In genomic region chr2:222651721-222652420, GRCh38 we compare ENCODE assay signal across 25 cellular contexts. TPM values are rescaled to one million over a fixed set of nuclear protein-coding genes. Genes with fewer than 3 reads are reported as not detected.
DNase-seq lines count a peak whose midpoint lies in the region; ATAC-seq, FAIRE-seq and TF ChIP-seq lines count a peak whose summit lies in the region.
"Had no signal": no experiment of that assay in that cellular context is flagged by ENCODE, and none has a peak within 500 bp of the region (broad histone marks: within the 10 kb centered on the region; RNA-seq: fewer than 3 reads in every experiment).

No MANE protein-coding gene starts in this region.

- in situ Hi-C loops in K562 (cut with MboI) = no loop called here

- peaks cover 58% of the 10 kb centered on the region for H3K4me1 Mint-ChIP-seq in CD8-positive, alpha-beta T cell (ENCODE audit: low read depth)
- H3K4me1 Mint-ChIP-seq in stimulated activated memory B cell treated with anti-CD40 and anti-IgM and Interleukin-4, amounts not matched to agents 10 μg/mL and 1 μg/mL and 100 μg/mL, for 72 hours = peaks cover 54% of the 10 kb centered on the region

- peak overlapping the region in 1 of 2 experiments; percentile 33; a peak in 1 of 4 replicates for H3K9ac ChIP-seq in K562 (ENCODE audit: insufficient read depth in 1 of 2, low read depth in 2 of 2, low read length in 2 of 2)
- H3K9ac ChIP-seq: BLaER1 treated with 17β-estradiol and CSF1 and Interleukin-3, amounts not matched to agents 10 nM and 100 nM had no signal

- H3K27me3 Mint-ChIP-seq in CD8-positive, alpha-beta T cell (ENCODE audit: low read depth) = no peaks in the 10 kb centered on the region
- no peaks in the 10 kb centered on the region for H3K27me3 Mint-ChIP-seq in stimulated activated memory B cell treated with anti-CD40 and anti-IgM and Interleukin-4, amounts not matched to agents 10 μg/mL and 1 μg/mL and 100 μg/mL, for 72 hours
- H3K27me3 Mint-ChIP-seq: naive thymus-derived CD4-positive, alpha-beta T cell had no signal

- intact Hi-C loops in CD8-positive, alpha-beta T cell (cut with DNase I, micrococcal nuclease) = no loop called here
- intact Hi-C loops in K562 (cut with micrococcal nuclease) = no loop called here

- no peaks in the 10 kb centered on the region for H3K9me1 ChIP-seq in K562 (ENCODE audit: control insufficient read depth, insufficient read depth, low read length)

- no peaks in the 10 kb centered on the region for H3K9me3 ChIP-seq in CD8-positive, alpha-beta T cell (ENCODE audit: low read length)
- H3K9me3 ChIP-seq in K562 (replicated peaks; ENCODE audit: control insufficient read depth, insufficient read depth, low read depth, low read length) = no peaks in the 10 kb centered on the region
- no peaks in the 10 kb centered on the region for H3K9me3 ChIP-seq in neutrophil
- H3K9me3 ChIP-seq: BLaER1 treated with 17β-estradiol and CSF1 and Interleukin-3, amounts not matched to agents 10 nM and 100 nM; prostate gland; SJSA1 had no signal

- H3K4me1 ChIP-seq in CD8-positive, alpha-beta T cell (ENCODE audit: insufficient read depth, low read length) = peaks cover 25% of the 10 kb centered on the region
- peaks cover 3 to 5% of the 10 kb centered on the region in 2 experiments; a peak in 3 of 5 replicates for H3K4me1 ChIP-seq in K562 (replicated peaks in 1 of 2; ENCODE audit: control insufficient read depth in 2 of 2, insufficient read depth in 2 of 2, low read length in 2 of 2)
- peaks cover 65 to 72% of the 10 kb centered on the region in 2 experiments for H3K4me1 ChIP-seq in neutrophil (ENCODE audit: control insufficient read depth in 1 of 2, insufficient read depth in 1 of 2, low read depth in 1 of 2, low read length in 1 of 2)
- H3K4me1 ChIP-seq: prostate gland had no signal

- ATAC-seq in CD8-positive, alpha-beta T cell = no peak
- ATAC-seq in K562 = no peak
- no peak for ATAC-seq in stimulated activated memory B cell treated with anti-CD40 and anti-IgM and Interleukin-4, amounts not matched to agents 10 μg/mL and 1 μg/mL and 100 μg/mL, for 72 hours
- no peak for ATAC-seq in HG02610 (IDR thresholded peaks at IDR 0.05; ENCODE audit: unreplicated experiment)
- ATAC-seq: naive thymus-derived CD4-positive, alpha-beta T cell had no signal

- no peaks in the 10 kb centered on the region for H3K9me3 Mint-ChIP-seq in CD8-positive, alpha-beta T cell
- no peaks in the 10 kb centered on the region for H3K9me3 Mint-ChIP-seq in stimulated activated memory B cell treated with anti-CD40 and anti-IgM and Interleukin-4, amounts not matched to agents 10 μg/mL and 1 μg/mL and 100 μg/mL, for 72 hours
- H3K9me3 Mint-ChIP-seq: naive thymus-derived CD4-positive, alpha-beta T cell had no signal

- WGBS in K562 (ENCODE audit: insufficient coverage, low coverage, missing lambda C conversion rate) = 79% methylated on average over 4 of the region's 4 CpGs

- CTCF ChIA-PET in CD8-positive, alpha-beta T cell (lab: Charles Lee) = no interaction called here
- CTCF ChIA-PET in K562 (lab: Yijun Ruan, JAX; ENCODE audit: low intra/inter-chr PET ratio) = no interaction called here

- no peak overlapping the region for H3K27ac ChIP-seq in CD8-positive, alpha-beta T cell (ENCODE audit: low read depth, low read length)
- H3K27ac ChIP-seq in K562 (ENCODE audit: extremely low read depth, low read depth, low read length) = no peak overlapping the region
- peak overlapping the region; percentile 61 for H3K27ac ChIP-seq in neutrophil
- H3K27ac ChIP-seq: BLaER1 treated with 17β-estradiol and CSF1 and Interleukin-3, amounts not matched to agents 10 nM and 100 nM; prostate gland; SJSA1 had no signal

- DNase-seq in CD8-positive, alpha-beta T cell = no peak
- DNase-seq in HS-5 (ENCODE audit: low read depth) (peak; percentile 41), K562 (ENCODE audit: extremely low read depth in 1 of 4, low spot score in 3 of 4) (no peak), H4 (ENCODE audit: low spot score) (no peak)
- DNase-seq: aorta; cerebellar nuclear complex; DMS153; effector memory CD4-positive, alpha-beta T cell; hippocampal formation; kidney; mammary epithelial cell; naive thymus-derived CD4-positive, alpha-beta T cell; NCI-H1048; NCI-H2081; NCI-H524; stimulated activated CD8-positive, alpha-beta memory T cell treated with anti-CD3 and anti-CD28 coated beads, Interleukin-4, amount 100 ng/mL, for 48 hours; T-helper 9 cell had no signal

- no peak for TF ChIP-seq CTCF in CD8-positive, alpha-beta T cell (IDR thresholded peaks at IDR 0.05)
- TF ChIP-seq CTCF in K562 (IDR thresholded peaks at IDR 0.05 in 2 of 3, conservative IDR thresholded peaks at IDR 0.05 in 1 of 3; ENCODE audit: insufficient read depth in 2 of 3, low read depth in 1 of 3, low read length in 3 of 3) (no peak), neutrophil (IDR thresholded peaks at IDR 0.05) (no peak)

- peak overlapping the region; percentile 32 for H3K27ac Mint-ChIP-seq in CD8-positive, alpha-beta T cell
- no peak overlapping the region for H3K27ac Mint-ChIP-seq in stimulated activated memory B cell treated with anti-CD40 and anti-IgM and Interleukin-4, amounts not matched to agents 10 μg/mL and 1 μg/mL and 100 μg/mL, for 72 hours

- no TSS peak for BruUV-seq in K562 (replicated peaks; lab: Mats Ljungman, UMichigan)

- H3K79me2 ChIP-seq in K562 (ENCODE audit: control insufficient read depth, insufficient read depth, low read length) = peaks cover 82% of the 10 kb centered on the region

- H3K36me3 ChIP-seq in CD8-positive, alpha-beta T cell (ENCODE audit: insufficient read depth, low read length) = peaks cover 8% of the 10 kb centered on the region
- H3K36me3 ChIP-seq in K562 (ENCODE audit: control insufficient read depth, insufficient read depth, low read length) = peaks cover 59% of the 10 kb centered on the region
- no peaks in the 10 kb centered on the region for H3K36me3 ChIP-seq in neutrophil

- no peaks in the 10 kb centered on the region for H3K27me3 ChIP-seq in CD8-positive, alpha-beta T cell (ENCODE audit: insufficient read depth, low read length)
- H3K27me3 ChIP-seq in K562 (ENCODE audit: control insufficient read depth in 2 of 2, insufficient read depth in 2 of 2, low read length in 2 of 2) (no peaks in the 10 kb centered on the region), neutrophil (no peaks in the 10 kb centered on the region)
- H3K27me3 ChIP-seq: BLaER1 treated with 17β-estradiol and CSF1 and Interleukin-3, amounts not matched to agents 10 nM and 100 nM; SJSA1 had no signal

- peaks cover 37% of the 10 kb centered on the region for H3K36me3 Mint-ChIP-seq in CD8-positive, alpha-beta T cell
- H3K36me3 Mint-ChIP-seq in stimulated activated memory B cell treated with anti-CD40 and anti-IgM and Interleukin-4, amounts not matched to agents 10 μg/mL and 1 μg/mL and 100 μg/mL, for 72 hours = peaks cover 22% of the 10 kb centered on the region

- TF ChIP-seq POLR2A in K562 (conservative IDR thresholded peaks at IDR 0.05) = no peak

- H3K4me3 ChIP-seq in CD8-positive, alpha-beta T cell (ENCODE audit: low read depth, low read length) = no peak overlapping the region
- H3K4me3 ChIP-seq in K562 = no peak overlapping the region
- H3K4me3 ChIP-seq in neutrophil (ENCODE audit: low read depth in 1 of 2, low read length in 1 of 2) = no peak overlapping the region
- H3K4me3 ChIP-seq: BLaER1 treated with 17β-estradiol and CSF1 and Interleukin-3, amounts not matched to agents 10 nM and 100 nM; prostate gland; SJSA1; skin epidermis had no signal

- H3K4me3 Mint-ChIP-seq in CD8-positive, alpha-beta T cell = no peak overlapping the region
- no peak overlapping the region for H3K4me3 Mint-ChIP-seq in stimulated activated memory B cell treated with anti-CD40 and anti-IgM and Interleukin-4, amounts not matched to agents 10 μg/mL and 1 μg/mL and 100 μg/mL, for 72 hours

- no peaks in the 10 kb centered on the region for H4K20me1 ChIP-seq in K562 (replicated peaks; ENCODE audit: control insufficient read depth, insufficient read depth, low read length)

- POLR2A ChIA-PET in CD8-positive, alpha-beta T cell (lab: Charles Lee) = interaction anchor here (1.2 kb wide), 1 partner anchor 9 kb away, joined by 3 read pairs; no protein-coding TSS in a partner anchor
- POLR2A ChIA-PET in K562 (lab: Yijun Ruan, JAX) = no interaction called here

- peak; percentile 29 for FAIRE-seq in K562 (lab: Jason Lieb, UNC)
- FAIRE-seq: kidney had no signal

- no peak overlapping the region for H2AFZ ChIP-seq in K562 (ENCODE audit: low read depth, low read length)

- TF ChIP-seq EP300 in K562 (IDR thresholded peaks at IDR 0.05; ENCODE audit: low read length) = no peak

- no peak for TF ChIP-seq RAD21 in K562 (CRISPR knock-in tag; conservative IDR thresholded peaks at IDR 0.05 in 1 of 2, IDR thresholded peaks at IDR 0.05 in 1 of 2)

- H3K4me2 ChIP-seq in K562 (ENCODE audit: insufficient read depth, low read length) = no peak overlapping the region

RNA-seq across cellular contexts. Expression of gene FARSB, which starts 4.0 kb away (rescaled TPM):
- total RNA-seq in CD8-positive, alpha-beta T cell = 1 to 10 TPM; 7.2 to 8.5 TPM
- total RNA-seq in K562 (2011; cell fraction: chromatin; rRNA removed; ENCODE audit: low replicate concordance) = 16.9 and 39.3 TPM in 2 replicates
- total RNA-seq in K562 (2011; cell fraction: nucleolus; rRNA removed) = 8.2 and 12.2 TPM in 2 replicates
- total RNA-seq in K562 (2011; cell fraction: nucleoplasm; rRNA removed) = 16.1 and 23.5 TPM in 2 replicates
- total RNA-seq in K562 (2014; rRNA removed) = 26.6 and 28.3 TPM in 2 replicates
- 55.7 and 60.7 TPM in 2 replicates for total RNA-seq in K562 (2014; rRNA removed; fragmentation: Illumina TruSeq; extraction: Trizol)
- total RNA-seq in K562 (2015; rRNA removed; fragmentation: Illumina TruSeq; extraction: Trizol) = 50.9 and 54.2 TPM in 2 replicates
- 50.5 and 52.0 TPM in 2 replicates for total RNA-seq in K562 (2021)
- polyA plus RNA-seq in K562 (2011; rRNA removed) = 61.6 and 90.1 TPM in 2 replicates
- polyA plus RNA-seq in K562 (2011; cell fraction: cytosol; rRNA removed) = 30.8 and 38.2 TPM in 2 replicates
- 20.0 and 26.4 TPM in 2 replicates for polyA plus RNA-seq in K562 (2011; cell fraction: nucleus; rRNA removed)
- polyA plus RNA-seq in K562 (2012) = 33.7 and 59.6 TPM in 2 replicates
- 86.3 and 101 TPM in 2 replicates for polyA plus RNA-seq in K562 (2014; fragmentation: Illumina TruSeq; extraction: Trizol)
- polyA plus RNA-seq in K562 (2014; fragmentation: Nextera tagmentation; extraction: Ambion mirVana) = 100 to 1,000 TPM; 152 to 171 TPM
- polyA plus RNA-seq in K562 (2014; rRNA removed) = 54.0 and 64.9 TPM in 2 replicates
- 70.2 and 74.0 TPM in 2 replicates for polyA minus RNA-seq in K562 (2011; rRNA and poly(A)+ RNA removed)
- polyA minus RNA-seq in K562 (2011; cell fraction: cytosol; rRNA and poly(A)+ RNA removed) = 19.7 and 32.9 TPM in 2 replicates
- 13.3 and 19.4 TPM in 2 replicates for polyA minus RNA-seq in K562 (2011; cell fraction: nucleus; rRNA and poly(A)+ RNA removed)
- 33.2 and 46.4 TPM in 2 replicates for total RNA-seq in H4 (2014; rRNA removed; shearing (Covaris generic))

RNA-seq across cellular contexts. Expression of gene MOGAT1, which starts 19.6 kb away (rescaled TPM):
- total RNA-seq in CD8-positive, alpha-beta T cell = not detected
- total RNA-seq in K562 (2011; cell fraction: chromatin; rRNA removed; ENCODE audit: low replicate concordance) = not detected in 2 replicates
- not detected in 2 replicates for total RNA-seq in K562 (2011; cell fraction: nucleolus; rRNA removed)
- not detected in 2 replicates for total RNA-seq in K562 (2011; cell fraction: nucleoplasm; rRNA removed)
- total RNA-seq in K562 (2014; rRNA removed) = not detected in 2 replicates
- total RNA-seq in K562 (2014; rRNA removed; fragmentation: Illumina TruSeq; extraction: Trizol) = not detected in 2 replicates
- not detected in 2 replicates for total RNA-seq in K562 (2015; rRNA removed; fragmentation: Illumina TruSeq; extraction: Trizol)
- not detected in 2 replicates for total RNA-seq in K562 (2021)
- polyA plus RNA-seq in K562 (2011; rRNA removed) = not detected in 2 replicates
- not detected in 2 replicates for polyA plus RNA-seq in K562 (2011; cell fraction: cytosol; rRNA removed)
- not detected in 2 replicates for polyA plus RNA-seq in K562 (2011; cell fraction: nucleus; rRNA removed)
- polyA plus RNA-seq in K562 (2012) = not detected in 2 replicates
- not detected in 2 replicates for polyA plus RNA-seq in K562 (2014; fragmentation: Illumina TruSeq; extraction: Trizol)
- polyA plus RNA-seq in K562 (2014; fragmentation: Nextera tagmentation; extraction: Ambion mirVana) = not detected
- polyA plus RNA-seq in K562 (2014; rRNA removed) = not detected in 2 replicates
- polyA minus RNA-seq in K562 (2011; rRNA and poly(A)+ RNA removed) = not detected in 2 replicates
- polyA minus RNA-seq in K562 (2011; cell fraction: cytosol; rRNA and poly(A)+ RNA removed) = not detected in 2 replicates
- not detected in 2 replicates for polyA minus RNA-seq in K562 (2011; cell fraction: nucleus; rRNA and poly(A)+ RNA removed)
- not detected in 2 replicates for total RNA-seq in H4 (2014; rRNA removed; shearing (Covaris generic))
- total RNA-seq: aorta; fibroblast of lung; kidney; mammary epithelial cell; naive thymus-derived CD4-positive, alpha-beta T cell; prostate gland; SJSA1 had no signal
- polyA plus RNA-seq: aorta; fibroblast of lung; mammary epithelial cell; naive thymus-derived CD4-positive, alpha-beta T cell had no signal
